In the genomic region with DNA sequence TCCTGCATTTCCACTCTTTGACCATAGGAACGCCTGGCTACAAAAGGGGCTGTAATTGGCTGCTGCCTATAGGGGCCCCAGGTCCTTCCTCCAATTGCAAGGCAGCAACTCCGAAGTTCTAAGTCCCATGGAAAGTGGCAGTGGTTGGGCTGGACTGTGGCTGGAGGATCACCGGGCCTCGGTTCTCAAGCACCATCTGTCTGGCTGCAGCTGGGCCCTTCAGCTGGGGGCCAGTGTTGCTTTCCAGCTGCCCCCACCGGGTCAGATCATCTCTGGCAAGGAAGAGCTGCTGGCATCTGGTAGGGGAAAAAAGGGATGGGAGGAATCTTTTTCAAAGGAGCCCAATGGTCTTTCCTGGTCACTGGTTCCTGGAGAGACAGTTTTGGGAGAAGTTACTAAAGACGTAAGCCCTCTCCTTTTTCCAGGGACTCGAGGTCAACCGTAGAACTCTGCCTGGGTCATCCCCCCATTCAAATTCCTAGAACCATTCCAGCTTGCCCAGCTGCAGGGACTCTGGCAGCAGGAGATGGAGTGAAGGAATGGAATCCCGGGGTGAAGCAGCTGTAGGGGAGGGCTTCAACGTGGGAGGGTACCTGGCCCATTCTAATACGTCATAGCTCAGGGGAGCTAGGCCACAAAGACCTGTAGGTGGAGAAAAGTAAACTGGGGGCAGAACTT, we compare ENCODE assay signal across 14 cellular contexts. TPM values are rescaled to one million over a fixed set of nuclear protein-coding genes. Genes with fewer than 3 reads are reported as not detected.
DNase-seq lines count a peak whose midpoint lies in the region; ATAC-seq and TF ChIP-seq lines count a peak whose summit lies in the region.
"Had no signal": no experiment of that assay in that cellular context is flagged by ENCODE, and none has a peak within 500 bp of the region (broad histone marks: within the 10 kb centered on the region; RNA-seq: fewer than 3 reads in every experiment).

No MANE protein-coding gene starts in this region.

- TF ChIP-seq CTCF in GM13977 (IDR thresholded peaks at IDR 0.05; ENCODE audit: extremely low read depth, insufficient read depth, missing control alignments) (no peak), WERI-Rb-1 (IDR thresholded peaks at IDR 0.05; ENCODE audit: low read depth, low read length) (no peak), smooth muscle cell (IDR thresholded peaks at IDR 0.05; ENCODE audit: borderline replicate concordance, insufficient read depth, poor library complexity, severe bottlenecking) (no peak), osteocyte (IDR thresholded peaks at IDR 0.05) (no peak)

- peaks cover 30% of the 10 kb centered on the region for H3K4me1 Mint-ChIP-seq in osteocyte (ENCODE audit: unreplicated experiment)

- H3K4me3 ChIP-seq in WERI-Rb-1 (ENCODE audit: low read depth, low read length), result no peak overlapping the region
- H3K4me3 ChIP-seq in iPS-15b (ENCODE audit: low read depth, low read length), result peak overlapping the region; percentile 13
- H3K4me3 ChIP-seq in smooth muscle cell, result no peak overlapping the region
- H3K4me3 ChIP-seq: HAP-1 had no signal

- H3F3A ChIP-seq in smooth muscle cell (ENCODE audit: low read depth), result peaks cover 30% of the 10 kb centered on the region

- peaks cover 12% of the 10 kb centered on the region for H3K36me3 Mint-ChIP-seq in osteocyte (ENCODE audit: unreplicated experiment)
- H3K36me3 Mint-ChIP-seq: stimulated activated memory B cell treated with anti-CD40 and anti-IgM and Interleukin-4, amounts not matched to agents 10 μg/mL and 1 μg/mL and 100 μg/mL, for 72 hours had no signal

- no peak overlapping the region for H3K4me3 Mint-ChIP-seq in osteocyte (ENCODE audit: unreplicated experiment)
- H3K4me3 Mint-ChIP-seq: activated CD8-positive, alpha-beta T cell treated with anti-CD3 and anti-CD28 coated beads, Interleukin-2, amount 10 ng/mL, durations not matched to agents 7 days and 5 days; stimulated activated memory B cell treated with anti-CD40 and anti-IgM and Interleukin-4, amounts not matched to agents 10 μg/mL and 1 μg/mL and 100 μg/mL, for 72 hours had no signal

- H3K79me2 ChIP-seq in smooth muscle cell (ENCODE audit: low read depth), result no peaks in the 10 kb centered on the region

- H3K9me3 ChIP-seq in WERI-Rb-1 (ENCODE audit: severe bottlenecking) (no peaks in the 10 kb centered on the region), iPS-15b (ENCODE audit: control insufficient read depth, insufficient read depth, low read length) (no peaks in the 10 kb centered on the region), smooth muscle cell (replicated peaks; ENCODE audit: low read depth) (no peaks in the 10 kb centered on the region)
- H3K9me3 ChIP-seq: HAP-1 had no signal

- WGBS in smooth muscle cell (ENCODE audit: low lambda C conversion rate), result 67% methylated on average over 11 of the region's 11 CpGs

- H3K9ac ChIP-seq in iPS-15b (ENCODE audit: low read depth, low read length), result no peak overlapping the region
- no peak overlapping the region for H3K9ac ChIP-seq in smooth muscle cell (ENCODE audit: low read depth)
- H3K9ac ChIP-seq: KMS-11 had no signal

- H3K4me1 ChIP-seq in iPS-15b (ENCODE audit: control insufficient read depth, insufficient read depth, low read length) (peaks cover 12% of the 10 kb centered on the region), smooth muscle cell (ENCODE audit: low read depth) (peaks cover 29% of the 10 kb centered on the region)
- H3K4me1 ChIP-seq: HAP-1 had no signal

- H3K9me3 Mint-ChIP-seq in osteocyte (ENCODE audit: unreplicated experiment), result no peaks in the 10 kb centered on the region
- H3K9me3 Mint-ChIP-seq: stimulated activated memory B cell treated with anti-CD40 and anti-IgM and Interleukin-4, amounts not matched to agents 10 μg/mL and 1 μg/mL and 100 μg/mL, for 72 hours had no signal

- no peak overlapping the region for H3K27ac Mint-ChIP-seq in osteocyte (ENCODE audit: unreplicated experiment)
- H3K27ac Mint-ChIP-seq: activated CD8-positive, alpha-beta T cell treated with anti-CD3 and anti-CD28 coated beads, Interleukin-2, amount 10 ng/mL, durations not matched to agents 7 days and 5 days; stimulated activated memory B cell treated with anti-CD40 and anti-IgM and Interleukin-4, amounts not matched to agents 10 μg/mL and 1 μg/mL and 100 μg/mL, for 72 hours had no signal

- ATAC-seq in HG03045 (IDR thresholded peaks at IDR 0.05; ENCODE audit: unreplicated experiment), result no peak
- no peak for ATAC-seq in stimulated activated naive CD8-positive, alpha-beta T cell treated with anti-CD3 and anti-CD28 coated beads, Interleukin-15, Interleukin-2, amounts not matched to agents 100 U/mL and 50 U/mL, for 24 hours
- ATAC-seq: activated CD8-positive, alpha-beta T cell treated with anti-CD3 and anti-CD28 coated beads, Interleukin-2, amount 10 ng/mL, durations not matched to agents 7 days and 5 days; stimulated activated memory B cell treated with anti-CD40 and anti-IgM and Interleukin-4, amounts not matched to agents 10 μg/mL and 1 μg/mL and 100 μg/mL, for 72 hours had no signal

- in situ Hi-C loops in GM13977 (cut with MboI; ENCODE audit: low pct_unique_long_range_greater_than_20kb, low sequenced_read_pairs, unreplicated experiment), result no loop called here

- H3K36me3 ChIP-seq in WERI-Rb-1, result peaks cover 11% of the 10 kb centered on the region
- H3K36me3 ChIP-seq in iPS-15b (ENCODE audit: control insufficient read depth, insufficient read depth, low read length), result peaks cover 2% of the 10 kb centered on the region
- H3K36me3 ChIP-seq in smooth muscle cell (ENCODE audit: low read depth), result no peaks in the 10 kb centered on the region
- H3K36me3 ChIP-seq: HAP-1 had no signal

- H3K27ac ChIP-seq in WERI-Rb-1, result peak overlapping the region; percentile 69
- peak overlapping the region; percentile 25 for H3K27ac ChIP-seq in smooth muscle cell (ENCODE audit: low read depth)
- H3K27ac ChIP-seq: KMS-11 had no signal

- peak overlapping the region; percentile 93 for H3K4me2 ChIP-seq in smooth muscle cell
- H3K4me2 ChIP-seq: KMS-11 had no signal

- H3K27me3 Mint-ChIP-seq in osteocyte (ENCODE audit: unreplicated experiment), result no peaks in the 10 kb centered on the region

- DNase-seq in GM13977 (ENCODE audit: low spot score), result peak; percentile 14
- peak; percentile 70 for DNase-seq in WERI-Rb-1
- no peak for DNase-seq in smooth muscle cell (lab: John Stamatoyannopoulos, UW; ENCODE audit: unreplicated experiment)
- no peak for DNase-seq in stimulated activated naive CD8-positive, alpha-beta T cell treated with anti-CD3 and anti-CD28 coated beads, Interleukin-15, Interleukin-2, amounts not matched to agents 100 U/mL and 50 U/mL, for 24 hours
- no peak for DNase-seq in osteocyte (ENCODE audit: extremely low spot score, unreplicated experiment)
- no peak for DNase-seq in AML-193 (lab: John Stamatoyannopoulos, UW)
- DNase-seq: activated CD8-positive, alpha-beta T cell treated with anti-CD3 and anti-CD28 coated beads, Interleukin-2, amount 10 ng/mL, durations not matched to agents 7 days and 5 days; activated naive CD4-positive, alpha-beta T cell treated with Interleukin-2 at 50 U/mL for 16 hours; NCI-H2029 treated with DMSO at 0.1 percent for 48 hours had no signal

- H3K27me3 ChIP-seq in WERI-Rb-1 (ENCODE audit: insufficient read depth, low read depth, severe bottlenecking) (no peaks in the 10 kb centered on the region), iPS-15b (ENCODE audit: control insufficient read depth, insufficient read depth, low read length) (peaks cover 44% of the 10 kb centered on the region), smooth muscle cell (ENCODE audit: low read depth) (no peaks in the 10 kb centered on the region)

- no peak overlapping the region for H2AFZ ChIP-seq in smooth muscle cell (ENCODE audit: low read depth)

- H4K20me1 ChIP-seq in smooth muscle cell (ENCODE audit: low read depth), result no peaks in the 10 kb centered on the region

RNA-seq across cellular contexts. Expression of a gene that starts 13.3 kb away (rescaled TPM):
- total RNA-seq in smooth muscle cell (32.3 and 33.1 TPM in 2 replicates), osteocyte (28.3 and 35.0 TPM in 2 replicates)
- polyA plus RNA-seq in smooth muscle cell, result 48.4 and 51.1 TPM in 2 replicates

Comparison
In these comparisons a context has a peak if more than half of its experiments do, and no peak if none do; other contexts are left out.
1. DNase-seq: peak in GM13977 (single experiment) and WERI-Rb-1 (single experiment); none in smooth muscle cell (single experiment), stimulated activated naive CD8-positive, alpha-beta T cell treated with anti-CD3 and anti-CD28 coated beads, Interleukin-15, Interleukin-2, amounts not matched to agents 100 U/mL and 50 U/mL, for 24 hours (single experiment), osteocyte (single experiment) and AML-193 (0 of 2).